Comparison of ENCODE assay signal across 8 cellular contexts in the genomic region with DNA sequence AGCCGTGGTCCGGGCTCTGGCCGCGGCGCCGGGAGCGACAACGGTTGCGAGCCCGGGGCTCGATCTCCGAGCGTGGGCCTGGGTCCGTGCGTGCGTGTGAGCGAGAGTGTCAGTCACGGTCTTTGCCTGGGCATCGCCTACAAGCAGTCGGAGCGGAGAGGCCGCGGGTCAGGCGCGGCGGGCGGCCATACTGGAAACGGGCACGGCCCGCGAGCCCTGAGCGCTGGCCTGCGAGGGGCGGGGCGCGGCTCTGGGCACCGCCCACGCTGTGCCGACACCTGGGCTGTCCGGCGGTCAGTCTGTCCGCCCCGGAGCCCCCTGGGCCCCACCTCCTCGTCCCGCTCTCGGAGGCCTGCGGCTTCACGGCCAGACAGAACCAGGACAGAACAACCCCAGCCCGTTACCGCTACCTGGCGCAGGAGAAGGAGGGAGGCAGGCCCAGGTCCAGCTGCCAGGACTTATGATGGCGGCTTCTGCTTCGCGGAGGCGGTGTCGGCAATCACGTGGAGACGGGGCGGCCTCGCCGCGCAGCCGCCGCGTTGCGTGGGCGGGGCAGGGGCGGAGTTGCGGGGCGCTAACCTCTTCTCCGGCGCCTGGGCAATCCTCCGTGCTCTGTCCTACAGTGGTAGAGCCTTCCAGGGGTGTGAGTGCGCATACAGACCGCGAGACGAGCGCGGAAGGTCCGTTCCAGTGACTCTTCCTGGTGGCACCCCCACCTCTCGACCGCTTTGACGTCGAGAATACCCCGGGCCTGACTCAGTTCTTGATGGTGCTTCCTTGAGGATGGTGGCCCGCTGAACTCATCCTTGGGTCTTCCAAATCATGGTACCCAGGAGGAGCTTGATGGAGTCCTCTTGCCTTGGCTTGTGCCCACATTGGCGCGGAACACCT. TPM values are rescaled to one million over a fixed set of nuclear protein-coding genes. Genes with fewer than 3 reads are reported as not detected.
A peak's percentile ranks its signal among the peaks of the same experiment; 100 is the strongest.
DNase-seq lines count a peak whose midpoint lies in the region; ATAC-seq and TF ChIP-seq lines count a peak whose summit lies in the region.

A gene with protein sequence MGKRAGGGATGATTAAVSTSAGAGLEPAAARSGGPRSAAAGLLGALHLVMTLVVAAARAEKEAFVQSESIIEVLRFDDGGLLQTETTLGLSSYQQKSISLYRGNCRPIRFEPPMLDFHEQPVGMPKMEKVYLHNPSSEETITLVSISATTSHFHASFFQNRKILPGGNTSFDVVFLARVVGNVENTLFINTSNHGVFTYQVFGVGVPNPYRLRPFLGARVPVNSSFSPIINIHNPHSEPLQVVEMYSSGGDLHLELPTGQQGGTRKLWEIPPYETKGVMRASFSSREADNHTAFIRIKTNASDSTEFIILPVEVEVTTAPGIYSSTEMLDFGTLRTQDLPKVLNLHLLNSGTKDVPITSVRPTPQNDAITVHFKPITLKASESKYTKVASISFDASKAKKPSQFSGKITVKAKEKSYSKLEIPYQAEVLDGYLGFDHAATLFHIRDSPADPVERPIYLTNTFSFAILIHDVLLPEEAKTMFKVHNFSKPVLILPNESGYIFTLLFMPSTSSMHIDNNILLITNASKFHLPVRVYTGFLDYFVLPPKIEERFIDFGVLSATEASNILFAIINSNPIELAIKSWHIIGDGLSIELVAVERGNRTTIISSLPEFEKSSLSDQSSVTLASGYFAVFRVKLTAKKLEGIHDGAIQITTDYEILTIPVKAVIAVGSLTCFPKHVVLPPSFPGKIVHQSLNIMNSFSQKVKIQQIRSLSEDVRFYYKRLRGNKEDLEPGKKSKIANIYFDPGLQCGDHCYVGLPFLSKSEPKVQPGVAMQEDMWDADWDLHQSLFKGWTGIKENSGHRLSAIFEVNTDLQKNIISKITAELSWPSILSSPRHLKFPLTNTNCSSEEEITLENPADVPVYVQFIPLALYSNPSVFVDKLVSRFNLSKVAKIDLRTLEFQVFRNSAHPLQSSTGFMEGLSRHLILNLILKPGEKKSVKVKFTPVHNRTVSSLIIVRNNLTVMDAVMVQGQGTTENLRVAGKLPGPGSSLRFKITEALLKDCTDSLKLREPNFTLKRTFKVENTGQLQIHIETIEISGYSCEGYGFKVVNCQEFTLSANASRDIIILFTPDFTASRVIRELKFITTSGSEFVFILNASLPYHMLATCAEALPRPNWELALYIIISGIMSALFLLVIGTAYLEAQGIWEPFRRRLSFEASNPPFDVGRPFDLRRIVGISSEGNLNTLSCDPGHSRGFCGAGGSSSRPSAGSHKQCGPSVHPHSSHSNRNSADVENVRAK (N-terminal part only) (minus strand): TSS at position 215 of the 891 bp plus-strand sequence. CDS start 286 bp downstream, outside the sequence.

- ATAC-seq in HG02763 (IDR thresholded peaks at IDR 0.05; ENCODE audit: unreplicated experiment) (peak; percentile 77), Right ventricle myocardium inferior (peak; percentile 98)

- 1% methylated on average over 64 to 88 of the region's 88 CpGs for WGBS in ovary, 3 donors
- WGBS in thymus = under 1% methylated on average over 88 of the region's 88 CpGs

- H3K27ac ChIP-seq in ovary (peak within 1 kb of the TSS; percentile 95 to 99), thymus (ENCODE audit: low read depth) (peak within 1 kb of the TSS; percentile 97)

- no peaks in the 10 kb centered on the region for H3K9me3 ChIP-seq in ovary
- H3K9me3 ChIP-seq in thymus (ENCODE audit: control insufficient read depth) = no peaks in the 10 kb centered on the region

- H3K4me3 ChIP-seq in GM12875 (ENCODE audit: low read depth, low read length) (peak within 1 kb of the TSS; percentile 73), ovary (peak within 1 kb of the TSS; percentile 75), thymus (ENCODE audit: low read length) (peak within 1 kb of the TSS; percentile 89)

- H3K36me3 ChIP-seq in ovary (no peaks in the 10 kb centered on the region), thymus (ENCODE audit: control insufficient read depth, insufficient read depth) (no peaks in the 10 kb centered on the region)

- TF ChIP-seq CTCF in GM12875 (IDR thresholded peaks at IDR 0.05; ENCODE audit: borderline replicate concordance, insufficient read depth, low read depth, low read length) = no peak
- TF ChIP-seq CTCF in ovary (IDR thresholded peaks at IDR 0.05) = no peak

- H3K27me3 ChIP-seq in ovary (no peaks in the 10 kb centered on the region), thymus (ENCODE audit: control insufficient read depth, insufficient read depth) (no peaks in the 10 kb centered on the region)

- DNase-seq in NCI-H1417 treated with DMSO at 0.1 percent for 48 hours (lab: John Stamatoyannopoulos, UW) (peak; percentile 66), SW 1271 (lab: John Stamatoyannopoulos, UW) (peak; percentile 83 to 93), Right ventricle myocardium inferior (ENCODE audit: missing footprints) (peak; percentile 97), ovary (peak; percentile 92 to 96 (median 95))
- DNase-seq in activated naive CD8-positive, alpha-beta T cell treated with anti-CD3 and anti-CD28 coated beads, Interleukin-2, amount 50 U/mL, for 16 hours (ENCODE audit: low read depth, low spot score) = peak; percentile 94

- H3K4me1 ChIP-seq in ovary (ENCODE audit: insufficient read depth) = peaks cover 6% of the 10 kb centered on the region
- H3K4me1 ChIP-seq in thymus (ENCODE audit: control insufficient read depth, insufficient read depth, low read length) = peaks cover 7% of the 10 kb centered on the region

- TF ChIP-seq EP300 in ovary (IDR thresholded peaks at IDR 0.05) = no peak

- intact Hi-C loops in Right ventricle myocardium inferior (cut with DNase I) = loop anchor here (5.0 kb wide), 2 partner anchors 166 to 189 kb away; no protein-coding TSS in a partner anchor
- intact Hi-C loops in ovary (cut with DNase I) = loop anchor here in 1 of 4 donors (10.0 kb wide), 1 partner anchor 159 kb away; no protein-coding TSS in a partner anchor

- no peak for TF ChIP-seq POLR2A in ovary (IDR thresholded peaks at IDR 0.05)

RNA-seq across cellular contexts. Expression of the gene that starts here (rescaled TPM):
- total RNA-seq in Right ventricle myocardium inferior (26.0 TPM), ovary (10 to 100 TPM; 29.3 to 44.0 (median 38.4) TPM)
- polyA plus RNA-seq in ovary (10 to 100 TPM; 16.1 to 40.7 TPM), thymus (15.6 TPM)

Comparison
In these comparisons a context has a peak if more than half of its experiments do, and no peak if none do; other contexts are left out.
1. Peak in every context shown above with its lines: DNase-seq, ATAC-seq, H3K4me3 ChIP-seq and H3K27ac ChIP-seq.